In genomic region chr1:154206212-154206611, GRCh38 we compare ENCODE assay signal across 10 cellular contexts. TPM values are rescaled to one million over a fixed set of nuclear protein-coding genes. Genes with fewer than 3 reads are reported as not detected.
DNase-seq lines count a peak whose midpoint lies in the region; ATAC-seq and TF ChIP-seq lines count a peak whose summit lies in the region.
"Had no signal": no experiment of that assay in that cellular context is flagged by ENCODE, and none has a peak within 500 bp of the region (broad histone marks: within the 10 kb centered on the region; RNA-seq: fewer than 3 reads in every experiment).

Gene CFAP141 (minus strand): TSS chr1:154206333. CDS start chr1:154206307, 26 bp downstream.

- DNase-seq in NCI-H2081 (lab: John Stamatoyannopoulos, UW) (peak; percentile 18 to 19), NCI-H2081 treated with DMSO at 0.1 percent for 48 hours (lab: John Stamatoyannopoulos, UW) (no peak), H9 (no peak), mesendoderm (peak; percentile 73), GM03348 (ENCODE audit: low spot score) (no peak), NCI-H2107 (lab: John Stamatoyannopoulos, UW) (no peak)
- DNase-seq in activated T-helper 1 cell treated with anti-CD3 and anti-CD28 coated beads, Interleukin-12 subunit alpha, Interleukin-12 subunit beta, Interleukin-2, Interleukin-4 antibody, amounts not matched to agents 30 ng/mL and 10 ng/mL and 1 ng/mL, durations not matched to agents 14 hours and 24 hours and 36 hours (ENCODE audit: low spot score), result no peak
- DNase-seq: KG1 had no signal

- TF ChIP-seq CTCF in H9 (conservative IDR thresholded peaks at IDR 0.05), result no peak

- no peak for ATAC-seq in HG02759 (IDR thresholded peaks at IDR 0.05; ENCODE audit: unreplicated experiment)

- no peak within 1 kb of the TSS for H3T11ph ChIP-seq in H9 (ENCODE audit: low read length)

- H3K4me3 ChIP-seq in mesendoderm (ENCODE audit: low read length), result no peak within 1 kb of the TSS

- no peak within 1 kb of the TSS for H4K91ac ChIP-seq in H9 (ENCODE audit: insufficient read length, low read depth, low read length)

- H2BK20ac ChIP-seq in H9 (ENCODE audit: low read depth, low read length, poor library complexity, severe bottlenecking), result no peak within 1 kb of the TSS

- H3K23me2 ChIP-seq in H9 (ENCODE audit: insufficient read length, low read depth, low read length, poor library complexity, severe bottlenecking), result no peaks in the 10 kb centered on the region

- H2BK12ac ChIP-seq in H9 (ENCODE audit: insufficient read length, low read depth, low read length), result no peak within 1 kb of the TSS

- H2BK120ac ChIP-seq in H9 (ENCODE audit: low read depth, low read length, poor library complexity, severe bottlenecking) (no peak within 1 kb of the TSS), mesendoderm (ENCODE audit: low read depth, low read length) (no peak within 1 kb of the TSS)

- H3K56ac ChIP-seq in H9 (ENCODE audit: insufficient read length, low read depth, low read length), result no peak within 1 kb of the TSS
- H3K56ac ChIP-seq in mesendoderm (ENCODE audit: low read length), result no peak within 1 kb of the TSS

- H3K4me1 ChIP-seq in H9 (ENCODE audit: insufficient read depth, low read length) (no peaks in the 10 kb centered on the region), mesendoderm (ENCODE audit: control insufficient read depth, low read depth, low read length) (no peaks in the 10 kb centered on the region)

- no peaks in the 10 kb centered on the region for H3K9me3 Mint-ChIP-seq in H9
- H3K9me3 Mint-ChIP-seq in activated T-helper 1 cell treated with anti-CD3 and anti-CD28 coated beads, Interleukin-12 subunit alpha, Interleukin-12 subunit beta, Interleukin-2, Interleukin-4 antibody, amounts not matched to agents 30 ng/mL and 10 ng/mL and 1 ng/mL, durations not matched to agents 14 hours and 24 hours and 36 hours, result no peaks in the 10 kb centered on the region

- H2BK5ac ChIP-seq in H9 (ENCODE audit: insufficient read length, low read length) (no peak within 1 kb of the TSS), mesendoderm (ENCODE audit: low read length) (no peak within 1 kb of the TSS)

- H3K4me3 Mint-ChIP-seq in H9, result no peak within 1 kb of the TSS; a peak in 1 of 5 replicates
- H3K4me3 Mint-ChIP-seq in activated T-helper 1 cell treated with anti-CD3 and anti-CD28 coated beads, Interleukin-12 subunit alpha, Interleukin-12 subunit beta, Interleukin-2, Interleukin-4 antibody, amounts not matched to agents 30 ng/mL and 10 ng/mL and 1 ng/mL, durations not matched to agents 14 hours and 24 hours and 36 hours, result peak within 1 kb of the TSS; percentile 28

- peak within 1 kb of the TSS in 2 of 3 experiments; percentile 81 to 96; a peak in 4 of 7 replicates for H3K27ac Mint-ChIP-seq in H9
- H3K27ac Mint-ChIP-seq in activated T-helper 1 cell treated with anti-CD3 and anti-CD28 coated beads, Interleukin-12 subunit alpha, Interleukin-12 subunit beta, Interleukin-2, Interleukin-4 antibody, amounts not matched to agents 30 ng/mL and 10 ng/mL and 1 ng/mL, durations not matched to agents 14 hours and 24 hours and 36 hours, result peak within 1 kb of the TSS; percentile 97

- H3K4me1 Mint-ChIP-seq in H9, result no peaks in the 10 kb centered on the region
- H3K4me1 Mint-ChIP-seq in activated T-helper 1 cell treated with anti-CD3 and anti-CD28 coated beads, Interleukin-12 subunit alpha, Interleukin-12 subunit beta, Interleukin-2, Interleukin-4 antibody, amounts not matched to agents 30 ng/mL and 10 ng/mL and 1 ng/mL, durations not matched to agents 14 hours and 24 hours and 36 hours (ENCODE audit: low read depth), result peaks cover 35% of the 10 kb centered on the region

- no peaks in the 10 kb centered on the region for H3K27me3 Mint-ChIP-seq in H9 (ENCODE audit: low read depth)
- H3K27me3 Mint-ChIP-seq in activated T-helper 1 cell treated with anti-CD3 and anti-CD28 coated beads, Interleukin-12 subunit alpha, Interleukin-12 subunit beta, Interleukin-2, Interleukin-4 antibody, amounts not matched to agents 30 ng/mL and 10 ng/mL and 1 ng/mL, durations not matched to agents 14 hours and 24 hours and 36 hours (ENCODE audit: insufficient read depth), result no peaks in the 10 kb centered on the region

- no peak within 1 kb of the TSS for H3K4ac ChIP-seq in H9 (ENCODE audit: low read depth, low read length)
- H3K4ac ChIP-seq in mesendoderm (ENCODE audit: low read depth, low read length), result no peak within 1 kb of the TSS

- H3K27ac ChIP-seq in H9 (ENCODE audit: insufficient read length, low read depth, low read length) (no peak within 1 kb of the TSS), mesendoderm (ENCODE audit: low read depth, low read length) (no peak within 1 kb of the TSS)

- H3K36me3 Mint-ChIP-seq in H9 (ENCODE audit: insufficient read depth in 1 of 3, low read depth in 3 of 3), result peaks cover 26 to 53% (median 47%) of the 10 kb centered on the region in 3 experiments; a peak in 6 of 7 replicates
- H3K36me3 Mint-ChIP-seq in activated T-helper 1 cell treated with anti-CD3 and anti-CD28 coated beads, Interleukin-12 subunit alpha, Interleukin-12 subunit beta, Interleukin-2, Interleukin-4 antibody, amounts not matched to agents 30 ng/mL and 10 ng/mL and 1 ng/mL, durations not matched to agents 14 hours and 24 hours and 36 hours (ENCODE audit: low read depth), result peaks cover 33% of the 10 kb centered on the region

- no CpG with 5 or more reads among the region's 1 CpG for WGBS in H9 (ENCODE audit: extremely low coverage, insufficient read length, low lambda C conversion rate)
- no CpG with 5 or more reads among the region's 1 CpG for WGBS in mesendoderm (ENCODE audit: extremely low coverage, insufficient coverage, low lambda C conversion rate)

- no peak within 1 kb of the TSS for H3K14ac ChIP-seq in H9 (ENCODE audit: insufficient read depth, low read length)

- no peaks in the 10 kb centered on the region for H3K9me3 ChIP-seq in H9 (ENCODE audit: control insufficient read depth, low read depth, low read length)

- no peak within 1 kb of the TSS for H2BK15ac ChIP-seq in H9 (ENCODE audit: low read depth, low read length)
- H2BK15ac ChIP-seq in mesendoderm (replicated peaks; ENCODE audit: low read depth), result no peak within 1 kb of the TSS

- H2AFZ ChIP-seq in H9 (ENCODE audit: low read length), result no peak within 1 kb of the TSS

- no peaks in the 10 kb centered on the region for H4K20me1 ChIP-seq in H9 (ENCODE audit: control insufficient read depth, insufficient read depth, insufficient read length)

- H4K5ac ChIP-seq in H9 (ENCODE audit: insufficient read length, low read depth, low read length), result no peak within 1 kb of the TSS
- no peak within 1 kb of the TSS for H4K5ac ChIP-seq in mesendoderm (ENCODE audit: low read length)

- no peak within 1 kb of the TSS for H3K4me2 ChIP-seq in H9 (ENCODE audit: insufficient read depth, insufficient read length, low read length)
- H3K4me2 ChIP-seq in mesendoderm (ENCODE audit: low read length), result no peak within 1 kb of the TSS

- H3K9ac ChIP-seq in H9 (ENCODE audit: extremely low read depth, insufficient read length, low read length), result no peak within 1 kb of the TSS
- no peak within 1 kb of the TSS for H3K9ac ChIP-seq in mesendoderm (ENCODE audit: low read length)

- H3K23ac ChIP-seq in H9 (ENCODE audit: insufficient read length, low read depth, low read length) (no peak within 1 kb of the TSS), mesendoderm (ENCODE audit: low read length) (no peak within 1 kb of the TSS)

- H3K79me2 ChIP-seq in H9 (ENCODE audit: insufficient read depth, low read length), result no peaks in the 10 kb centered on the region
- H3K79me2 ChIP-seq in mesendoderm (ENCODE audit: control insufficient read depth, insufficient read depth, low read length), result no peaks in the 10 kb centered on the region

- H3K79me1 ChIP-seq in H9 (ENCODE audit: insufficient read depth, low read depth, low read length, poor library complexity, severe bottlenecking) (no peaks in the 10 kb centered on the region), mesendoderm (ENCODE audit: low read length) (no peaks in the 10 kb centered on the region)

- H2AK5ac ChIP-seq in H9 (ENCODE audit: insufficient read length, low read length) (no peak within 1 kb of the TSS), mesendoderm (ENCODE audit: low read length) (no peak within 1 kb of the TSS)

- H3K18ac ChIP-seq in H9 (ENCODE audit: insufficient read length, low read depth, low read length) (no peak within 1 kb of the TSS), mesendoderm (ENCODE audit: low read length) (no peak within 1 kb of the TSS)

- H4K8ac ChIP-seq in H9 (replicated peaks; ENCODE audit: insufficient read length, low read depth, low read length) (no peak within 1 kb of the TSS), mesendoderm (ENCODE audit: low read depth, low read length) (no peak within 1 kb of the TSS)

- intact Hi-C loops in activated T-helper 1 cell treated with anti-CD3 and anti-CD28 coated beads, Interleukin-12 subunit alpha, Interleukin-12 subunit beta, Interleukin-2, Interleukin-4 antibody, amounts not matched to agents 30 ng/mL and 10 ng/mL and 1 ng/mL, durations not matched to agents 14 hours and 24 hours and 36 hours (cut with micrococcal nuclease), result loop anchor here (1.0 kb wide), 1 partner anchor 14 kb away; the partner anchor contains the start of gene UBAP2L

- H3K36me3 ChIP-seq in mesendoderm (ENCODE audit: control insufficient read depth, insufficient read depth, low read length), result peaks cover 3% of the 10 kb centered on the region

- H3K27me3 ChIP-seq in H9 (ENCODE audit: insufficient read depth, low read length), result no peaks in the 10 kb centered on the region
- H3K27me3 ChIP-seq in mesendoderm (ENCODE audit: insufficient read depth, low read length, poor library complexity), result no peaks in the 10 kb centered on the region

RNA-seq across cellular contexts. Expression of gene CFAP141, which starts in this region (rescaled TPM):
- not detected in 2 replicates for total RNA-seq in H9 (2021)
- total RNA-seq in activated T-helper 1 cell treated with anti-CD3 and anti-CD28 coated beads, Interleukin-12 subunit alpha, Interleukin-12 subunit beta, Interleukin-2, Interleukin-4 antibody, amounts not matched to agents 30 ng/mL and 10 ng/mL and 1 ng/mL, durations not matched to agents 14 hours and 24 hours and 36 hours, result not detected in 2 replicates
- polyA plus RNA-seq in mesendoderm (2013, experiment 1 of 2), result not detected
- polyA plus RNA-seq in mesendoderm (2013, experiment 2 of 2), result not detected
- total RNA-seq: mucosa of gallbladder had no signal

Comparison
In these comparisons a context has a peak if more than half of its experiments do, and no peak if none do; other contexts are left out.
1. DNase-seq: peak in NCI-H2081 (2 of 2) and mesendoderm (single experiment); none in NCI-H2081 treated with DMSO at 0.1 percent for 48 hours (single experiment), H9 (single experiment), activated T-helper 1 cell treated with anti-CD3 and anti-CD28 coated beads, Interleukin-12 subunit alpha, Interleukin-12 subunit beta, Interleukin-2, Interleukin-4 antibody, amounts not matched to agents 30 ng/mL and 10 ng/mL and 1 ng/mL, durations not matched to agents 14 hours and 24 hours and 36 hours (single experiment), GM03348 (single experiment) and NCI-H2107 (single experiment).